ENCODE assay signal across 9 cellular contexts in the genomic region with DNA sequence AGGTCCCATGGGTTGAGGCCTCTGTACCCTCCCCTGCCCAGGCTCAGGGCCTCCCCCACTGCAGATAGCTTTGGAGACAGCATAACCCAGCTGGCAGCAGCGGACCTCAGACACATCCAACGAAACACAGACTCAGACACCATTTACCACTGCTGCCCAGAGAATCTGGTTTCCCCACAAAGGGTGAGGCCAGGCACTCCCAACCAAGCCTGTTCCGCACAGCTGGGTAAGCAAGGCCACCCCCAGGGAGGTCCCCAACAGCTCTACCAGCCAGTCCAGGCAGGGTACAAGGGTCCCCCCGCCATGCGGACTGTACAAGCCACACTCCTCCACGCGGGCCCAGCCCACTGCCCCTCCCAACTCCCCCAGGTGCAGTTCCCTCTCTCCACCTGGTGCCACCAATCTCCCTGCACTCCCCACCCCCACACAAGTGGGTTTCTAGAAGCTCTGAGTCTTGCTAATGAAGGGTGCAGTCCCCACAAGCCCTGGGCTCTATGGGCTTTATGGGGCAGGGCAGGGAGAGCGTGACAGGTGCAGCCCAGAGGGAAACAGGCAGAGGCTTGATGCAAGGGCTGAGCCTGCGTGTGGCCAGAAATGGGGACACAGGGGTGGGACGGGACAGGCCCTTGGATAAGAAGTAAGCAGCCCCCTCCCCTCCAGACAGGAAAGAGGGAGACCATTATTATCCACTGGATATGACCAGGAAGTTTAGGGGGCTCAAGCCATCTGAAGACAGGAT. TPM values are rescaled to one million over a fixed set of nuclear protein-coding genes. Genes with fewer than 3 reads are reported as not detected.
DNase-seq lines count a peak whose midpoint lies in the region; ATAC-seq and TF ChIP-seq lines count a peak whose summit lies in the region.
"Had no signal": no experiment of that assay in that cellular context is flagged by ENCODE, and none has a peak within 500 bp of the region (broad histone marks: within the 10 kb centered on the region; RNA-seq: fewer than 3 reads in every experiment).

No MANE protein-coding gene starts in this region.

- H3K4me1 ChIP-seq in liver (ENCODE audit: control insufficient read depth in 4 of 4, insufficient read depth in 4 of 4, low read length in 3 of 4) (peaks cover 1 to 13% (median 2%) of the 10 kb centered on the region in 4 donors), vagina (peaks cover 46% of the 10 kb centered on the region)

- H3K36me3 ChIP-seq in liver (ENCODE audit: control insufficient read depth in 4 of 4, insufficient read depth in 3 of 4, low read depth in 1 of 4, low read length in 3 of 4) (no peaks in the 10 kb centered on the region), vagina (no peaks in the 10 kb centered on the region)

- H3K4me3 Mint-ChIP-seq in activated T-cell treated with anti-CD3 and anti-CD28 coated beads, Interleukin-2, amount 50 U/mL, for 4 hours: peak overlapping the region; percentile 78
- H3K4me3 Mint-ChIP-seq in activated T-cell treated with anti-CD3 and anti-CD28 coated beads, Interleukin-2, amount 50 U/mL, for 72 hours: peak overlapping the region; percentile 85 to 92

- ATAC-seq in activated T-cell treated with anti-CD3 and anti-CD28 coated beads, Interleukin-2, amount 50 U/mL, for 4 hours: peak; percentile 44 to 45
- ATAC-seq in HG03342 (IDR thresholded peaks at IDR 0.05; ENCODE audit: unreplicated experiment): peak; percentile 32
- ATAC-seq in activated T-cell treated with anti-CD3 and anti-CD28 coated beads, Interleukin-2, amount 50 U/mL, for 72 hours (replicated peaks in 1 of 2): peak; percentile 25 to 41

- peaks cover 58% of the 10 kb centered on the region for H3K4me1 Mint-ChIP-seq in activated T-cell treated with anti-CD3 and anti-CD28 coated beads, Interleukin-2, amount 50 U/mL, for 4 hours (ENCODE audit: low read depth)
- peaks cover 42% of the 10 kb centered on the region for H3K4me1 Mint-ChIP-seq in activated T-cell treated with anti-CD3 and anti-CD28 coated beads, Interleukin-2, amount 50 U/mL, for 72 hours (ENCODE audit: low read depth)

- no peaks in the 10 kb centered on the region for H3K27me3 Mint-ChIP-seq in activated T-cell treated with anti-CD3 and anti-CD28 coated beads, Interleukin-2, amount 50 U/mL, for 4 hours (ENCODE audit: low read depth)
- H3K27me3 Mint-ChIP-seq in activated T-cell treated with anti-CD3 and anti-CD28 coated beads, Interleukin-2, amount 50 U/mL, for 72 hours (ENCODE audit: low read depth): no peaks in the 10 kb centered on the region

- no peak for DNase-seq in activated T-cell treated with anti-CD3 and anti-CD28 coated beads, Interleukin-2, amount 50 U/mL, for 4 hours
- no peak for DNase-seq in activated T-cell treated with anti-CD3 and anti-CD28 coated beads, Interleukin-2, amount 50 U/mL, for 1 hour
- DNase-seq in activated T-cell treated with anti-CD3 and anti-CD28 coated beads, Interleukin-2, amount 50 U/mL, for 72 hours: peak in 1 of 2 donors; percentile 32
- DNase-seq in vagina (ENCODE audit: extremely low spot score in 2 of 2) (no peak), HUDEP-2 (lab: John Stamatoyannopoulos, UW; ENCODE audit: unreplicated experiment in 76 of 76) (no peak), NCI-H2081 (lab: John Stamatoyannopoulos, UW) (no peak)

- peaks cover 4% of the 10 kb centered on the region for H3K36me3 Mint-ChIP-seq in activated T-cell treated with anti-CD3 and anti-CD28 coated beads, Interleukin-2, amount 50 U/mL, for 4 hours (ENCODE audit: insufficient read depth)
- H3K36me3 Mint-ChIP-seq in activated T-cell treated with anti-CD3 and anti-CD28 coated beads, Interleukin-2, amount 50 U/mL, for 72 hours (ENCODE audit: insufficient read depth in 2 of 2): peaks cover 0 to 4% of the 10 kb centered on the region in 2 donors

- no peaks in the 10 kb centered on the region for H3K9me3 ChIP-seq in liver (ENCODE audit: control insufficient read depth in 4 of 4, low read length in 3 of 4)
- H3K9me3 ChIP-seq in vagina: no peaks in the 10 kb centered on the region

- no peaks in the 10 kb centered on the region for H3K9me3 Mint-ChIP-seq in activated T-cell treated with anti-CD3 and anti-CD28 coated beads, Interleukin-2, amount 50 U/mL, for 4 hours
- no peaks in the 10 kb centered on the region for H3K9me3 Mint-ChIP-seq in activated T-cell treated with anti-CD3 and anti-CD28 coated beads, Interleukin-2, amount 50 U/mL, for 72 hours

- no peaks in the 10 kb centered on the region for H3K27me3 ChIP-seq in liver (ENCODE audit: control insufficient read depth in 4 of 4, insufficient read depth in 4 of 4, low read length in 3 of 4)
- H3K27me3 ChIP-seq in vagina: no peaks in the 10 kb centered on the region

- WGBS in liver: 64% methylated on average over 10 of the region's 10 CpGs

- TF ChIP-seq CTCF in liver (IDR thresholded peaks at IDR 0.05; ENCODE audit: low read depth, low read length, missing input control) (no peak), vagina (IDR thresholded peaks at IDR 0.05) (no peak)

- no peak overlapping the region for H3K9ac ChIP-seq in liver (ENCODE audit: low read depth in 1 of 2, low read length in 2 of 2)

- H3K27ac ChIP-seq in liver (ENCODE audit: low read depth in 1 of 2, low read length in 2 of 2): peak overlapping the region; percentile 65 to 78
- peak overlapping the region; percentile 74 for H3K27ac ChIP-seq in vagina

- TF ChIP-seq POLR2A in vagina (IDR thresholded peaks at IDR 0.05): no peak

- H3K27ac Mint-ChIP-seq in activated T-cell treated with anti-CD3 and anti-CD28 coated beads, Interleukin-2, amount 50 U/mL, for 72 hours: peak overlapping the region; percentile 83

- no peak for TF ChIP-seq RAD21 in liver (IDR thresholded peaks at IDR 0.05)

- intact Hi-C loops in vagina (cut with DNase I): loop anchor here (10.0 kb wide), 1 partner anchor 188 kb away; a partner anchor contains a TSS

- no peak overlapping the region for H3K4me3 ChIP-seq in liver (ENCODE audit: low read depth in 1 of 3, low read length in 3 of 3)
- H3K4me3 ChIP-seq in vagina: peak overlapping the region; percentile 4 to 10

TF ChIP-seq in liver, 16 proteins besides CTCF, POLR2A, EP300 and RAD21:
- TF ChIP-seq, protein P1, sequence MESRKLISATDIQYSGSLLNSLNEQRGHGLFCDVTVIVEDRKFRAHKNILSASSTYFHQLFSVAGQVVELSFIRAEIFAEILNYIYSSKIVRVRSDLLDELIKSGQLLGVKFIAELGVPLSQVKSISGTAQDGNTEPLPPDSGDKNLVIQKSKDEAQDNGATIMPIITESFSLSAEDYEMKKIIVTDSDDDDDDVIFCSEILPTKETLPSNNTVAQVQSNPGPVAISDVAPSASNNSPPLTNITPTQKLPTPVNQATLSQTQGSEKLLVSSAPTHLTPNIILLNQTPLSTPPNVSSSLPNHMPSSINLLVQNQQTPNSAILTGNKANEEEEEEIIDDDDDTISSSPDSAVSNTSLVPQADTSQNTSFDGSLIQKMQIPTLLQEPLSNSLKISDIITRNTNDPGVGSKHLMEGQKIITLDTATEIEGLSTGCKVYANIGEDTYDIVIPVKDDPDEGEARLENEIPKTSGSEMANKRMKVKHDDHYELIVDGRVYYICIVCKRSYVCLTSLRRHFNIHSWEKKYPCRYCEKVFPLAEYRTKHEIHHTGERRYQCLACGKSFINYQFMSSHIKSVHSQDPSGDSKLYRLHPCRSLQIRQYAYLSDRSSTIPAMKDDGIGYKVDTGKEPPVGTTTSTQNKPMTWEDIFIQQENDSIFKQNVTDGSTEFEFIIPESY (IDR thresholded peaks at IDR 0.05): no peak
- TF ChIP-seq FOXA2 (IDR thresholded peaks at IDR 0.05) (no peak), SP1 (IDR thresholded peaks at IDR 0.05) (no peak), HNF4A (conservative IDR thresholded peaks at IDR 0.05) (no peak), RXRA (IDR thresholded peaks at IDR 0.05) (no peak), TAF1 (conservative IDR thresholded peaks at IDR 0.05) (no peak)

RNA-seq across cellular contexts. Expression of a gene that starts 8.8 kb away (rescaled TPM):
- 10 to 100 TPM; 29.5 to 37.0 (median 34.3) TPM for total RNA-seq in activated T-cell treated with anti-CD3 and anti-CD28 coated beads, Interleukin-2, amount 50 U/mL, for 4 hours
- total RNA-seq in activated T-cell treated with anti-CD3 and anti-CD28 coated beads, Interleukin-2, amount 50 U/mL, for 72 hours: 10 to 100 TPM; 38.7 to 39.0 TPM
- 1 to 10 TPM; 3.6 to 6.7 TPM for total RNA-seq in liver
- 1 to 10 TPM; 2.9 to 5.6 TPM for polyA plus RNA-seq in liver
- total RNA-seq in vagina: 34.6 TPM

RNA-seq across cellular contexts. Expression of a gene that starts 25.0 kb away (rescaled TPM):
- total RNA-seq in activated T-cell treated with anti-CD3 and anti-CD28 coated beads, Interleukin-2, amount 50 U/mL, for 4 hours: not detected
- total RNA-seq in activated T-cell treated with anti-CD3 and anti-CD28 coated beads, Interleukin-2, amount 50 U/mL, for 72 hours: not detected
- total RNA-seq in liver (not detected), vagina (not detected)
- polyA plus RNA-seq in liver: not detected
- total RNA-seq: Daoy had no signal

RNA-seq across cellular contexts. Expression of a gene that starts 39.5 kb away (rescaled TPM):
- total RNA-seq in activated T-cell treated with anti-CD3 and anti-CD28 coated beads, Interleukin-2, amount 50 U/mL, for 4 hours: 10 to 100 TPM; 43.2 to 45.1 (median 45.0) TPM
- total RNA-seq in activated T-cell treated with anti-CD3 and anti-CD28 coated beads, Interleukin-2, amount 50 U/mL, for 72 hours: 10 to 100 TPM; 21.5 to 22.8 TPM
- total RNA-seq in liver (10 to 100 TPM; 13.1 to 71.5 TPM), vagina (29.7 TPM)
- polyA plus RNA-seq in liver: 1 to 10 TPM; 3.3 to 5.4 TPM

RNA-seq across cellular contexts. Expression of a gene that starts 45.1 kb away (rescaled TPM):
- total RNA-seq in activated T-cell treated with anti-CD3 and anti-CD28 coated beads, Interleukin-2, amount 50 U/mL, for 4 hours: not detected
- total RNA-seq in activated T-cell treated with anti-CD3 and anti-CD28 coated beads, Interleukin-2, amount 50 U/mL, for 72 hours: under 1 TPM in 1 of 2 donors, not detected in 1; 0.44 TPM
- total RNA-seq in liver: 1 to 10 TPM; 1.6 to 7.8 TPM
- polyA plus RNA-seq in liver: 1 to 10 TPM in 1 of 2 donors, under 1 TPM in 1; 0.83 to 1.2 TPM
- 30.0 TPM for total RNA-seq in vagina

RNA-seq across cellular contexts. Expression of a gene that starts 47.4 kb away (rescaled TPM):
- total RNA-seq in activated T-cell treated with anti-CD3 and anti-CD28 coated beads, Interleukin-2, amount 50 U/mL, for 4 hours: not detected
- 1 to 10 TPM; 1.1 to 1.5 TPM for total RNA-seq in activated T-cell treated with anti-CD3 and anti-CD28 coated beads, Interleukin-2, amount 50 U/mL, for 72 hours
- 1 to 10 TPM in 1 of 2 donors, under 1 TPM in 1; 0.75 to 1.0 TPM for total RNA-seq in liver
- polyA plus RNA-seq in liver: under 1 TPM in 1 of 2 donors, not detected in 1; 0.63 TPM
- total RNA-seq in vagina: 21.4 TPM

Comparison
In these comparisons a context has a peak if more than half of its experiments do, and no peak if none do; other contexts are left out.
1. H3K4me3 ChIP-seq: peak in vagina (2 of 2); none in liver (0 of 3).
2. Peak in every context shown above with its lines, with median percentiles within 50 percentile points of each other: ATAC-seq.